In genomic region chr22:32175751-32176644, GRCh38 we compare ENCODE assay signal across 12 cellular contexts. TPM values are rescaled to one million over a fixed set of nuclear protein-coding genes. Genes with fewer than 3 reads are reported as not detected.
DNase-seq lines count a peak whose midpoint lies in the region; ATAC-seq and TF ChIP-seq lines count a peak whose summit lies in the region.
"Had no signal": no experiment of that assay in that cellular context is flagged by ENCODE, and none has a peak within 500 bp of the region (broad histone marks: within the 10 kb centered on the region; RNA-seq: fewer than 3 reads in every experiment).

No MANE protein-coding gene starts in this region.

- peaks cover 32% of the 10 kb centered on the region for H3K27me3 Mint-ChIP-seq in activated CD8-positive, alpha-beta T cell treated with anti-CD3 and anti-CD28 coated beads for 36 hours

- H3K36me3 ChIP-seq in BE2C, result no peaks in the 10 kb centered on the region

- no peaks in the 10 kb centered on the region for H3K4me1 Mint-ChIP-seq in activated CD8-positive, alpha-beta T cell treated with anti-CD3 and anti-CD28 coated beads for 36 hours (ENCODE audit: low read depth)

- POLR2A ChIA-PET in activated CD8-positive, alpha-beta T cell treated with anti-CD3 and anti-CD28 coated beads for 36 hours (lab: Charles Lee), result no interaction called here

- H3K36me3 Mint-ChIP-seq in activated CD8-positive, alpha-beta T cell treated with anti-CD3 and anti-CD28 coated beads for 36 hours (ENCODE audit: low read depth), result no peaks in the 10 kb centered on the region
- H3K36me3 Mint-ChIP-seq: naive thymus-derived CD4-positive, alpha-beta T cell had no signal

- no peak for TF ChIP-seq CTCF in BE2C (IDR thresholded peaks at IDR 0.05; ENCODE audit: low read depth, low read length)
- TF ChIP-seq CTCF in activated CD8-positive, alpha-beta T cell treated with anti-CD3 and anti-CD28 coated beads for 36 hours (IDR thresholded peaks at IDR 0.05), result no peak

- no peaks in the 10 kb centered on the region for H3K9me3 Mint-ChIP-seq in activated CD8-positive, alpha-beta T cell treated with anti-CD3 and anti-CD28 coated beads for 36 hours
- H3K9me3 Mint-ChIP-seq: naive thymus-derived CD4-positive, alpha-beta T cell had no signal

- intact Hi-C loops in activated CD8-positive, alpha-beta T cell treated with anti-CD3 and anti-CD28 coated beads for 36 hours (cut with micrococcal nuclease), result no loop called here

- CTCF ChIA-PET in activated CD8-positive, alpha-beta T cell treated with anti-CD3 and anti-CD28 coated beads for 36 hours (lab: Charles Lee), result no interaction called here

- DNase-seq in BE2C (peak; percentile 12), COLO668 (lab: John Stamatoyannopoulos, UW; ENCODE audit: unreplicated experiment) (peak; percentile 46), iPS-NIHi11 (ENCODE audit: low spot score) (peak; percentile 48), COR-L47 (lab: John Stamatoyannopoulos, UW) (no peak), MV-4-11 (lab: John Stamatoyannopoulos, UW) (no peak)
- peak; percentile 19 for DNase-seq in activated CD8-positive, alpha-beta T cell treated with anti-CD3 and anti-CD28 coated beads for 36 hours
- DNase-seq: activated CD8-positive, alpha-beta memory T cell treated with anti-CD3 and anti-CD28 coated beads for 24 hours; Caco-2; naive thymus-derived CD4-positive, alpha-beta T cell; NCI-H82 had no signal

- H3K9me3 ChIP-seq in BE2C, result no peaks in the 10 kb centered on the region
- H3K9me3 ChIP-seq: Caco-2 had no signal

- H3K27ac Mint-ChIP-seq in activated CD8-positive, alpha-beta T cell treated with anti-CD3 and anti-CD28 coated beads for 36 hours, result no peak overlapping the region
- H3K27ac Mint-ChIP-seq: naive thymus-derived CD4-positive, alpha-beta T cell had no signal

- no peaks in the 10 kb centered on the region for H3K4me1 ChIP-seq in BE2C
- H3K4me1 ChIP-seq: Caco-2 had no signal

- H3K4me3 Mint-ChIP-seq in activated CD8-positive, alpha-beta T cell treated with anti-CD3 and anti-CD28 coated beads for 36 hours, result no peak overlapping the region

- H3K4me3 ChIP-seq in BE2C (ENCODE audit: low read depth, low read length), result no peak overlapping the region

- peak; percentile 27 for ATAC-seq in activated CD8-positive, alpha-beta T cell treated with anti-CD3 and anti-CD28 coated beads for 36 hours
- ATAC-seq in GM21576 (IDR thresholded peaks at IDR 0.05; ENCODE audit: unreplicated experiment), result no peak
- ATAC-seq: naive thymus-derived CD4-positive, alpha-beta T cell had no signal

- peaks cover 27% of the 10 kb centered on the region for H3K27me3 ChIP-seq in BE2C

RNA-seq across cellular contexts. Expression of gene C22orf42, which starts 16.9 kb away (rescaled TPM):
- polyA plus RNA-seq in BE2C (2012; ENCODE audit: insufficient read depth, insufficient read length, low read depth), result not detected
- total RNA-seq in activated CD8-positive, alpha-beta T cell treated with anti-CD3 and anti-CD28 coated beads for 36 hours, result not detected
- total RNA-seq: Caco-2; M059J; naive thymus-derived CD4-positive, alpha-beta T cell had no signal
- polyA plus RNA-seq: naive thymus-derived CD4-positive, alpha-beta T cell had no signal

RNA-seq across cellular contexts. Expression of gene RFPL2, which starts 28.9 kb away (rescaled TPM):
- polyA plus RNA-seq in BE2C (2012; ENCODE audit: insufficient read depth, insufficient read length, low read depth), result not detected
- total RNA-seq in activated CD8-positive, alpha-beta T cell treated with anti-CD3 and anti-CD28 coated beads for 36 hours, result not detected
- total RNA-seq: Caco-2, M059J had no signal

Comparison
In these comparisons a context has a peak if more than half of its experiments do, and no peak if none do; other contexts are left out.
1. DNase-seq: peak in BE2C (single experiment), COLO668 (single experiment), activated CD8-positive, alpha-beta T cell treated with anti-CD3 and anti-CD28 coated beads for 36 hours (single experiment) and iPS-NIHi11 (single experiment); none in COR-L47 (single experiment) and MV-4-11 (single experiment).